Comparison of ENCODE assay signal across 8 cellular contexts in the genomic region with DNA sequence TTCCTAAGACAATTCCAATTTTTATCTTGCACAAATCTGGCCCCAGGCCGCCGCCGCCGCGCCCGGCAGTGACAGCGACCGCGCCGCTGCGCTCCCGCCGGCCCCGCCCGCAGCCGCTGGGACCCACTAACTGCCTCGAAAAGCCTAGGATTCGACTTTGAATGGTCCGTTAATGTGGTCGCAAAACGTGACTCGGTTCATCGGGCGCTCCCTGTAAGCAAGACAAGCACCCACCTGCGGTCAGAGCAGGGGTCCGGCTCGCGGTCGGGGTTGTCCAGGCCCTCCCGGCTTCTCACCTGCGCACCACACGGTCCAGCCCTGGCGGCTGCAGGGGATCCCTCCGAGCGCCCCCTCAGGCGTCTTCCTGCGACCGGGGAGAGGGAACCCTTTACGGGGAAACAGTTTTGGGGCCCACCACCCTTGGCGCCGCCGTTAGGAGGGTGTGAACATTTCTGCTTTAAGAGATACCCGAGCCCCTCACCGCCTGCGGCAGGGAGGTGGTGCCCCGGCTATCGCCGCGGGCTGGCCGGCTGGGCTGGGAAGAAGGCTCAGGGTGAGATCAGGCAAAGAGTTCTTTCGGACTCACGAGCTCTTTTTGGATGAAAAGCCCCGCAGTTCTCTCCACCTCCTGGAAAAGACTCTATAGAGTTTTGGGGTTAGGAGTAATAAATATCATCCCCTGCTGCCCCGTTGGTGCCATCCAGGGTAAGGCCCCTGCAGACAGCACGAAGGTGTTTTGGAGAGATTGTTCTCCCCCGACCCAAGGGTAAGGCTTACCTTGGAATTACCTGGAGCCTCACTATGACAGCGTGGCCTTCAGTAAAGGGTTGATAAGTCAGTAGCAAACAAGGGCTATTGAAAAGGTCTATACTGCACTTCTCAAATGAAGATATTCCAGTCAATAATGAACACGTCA. TPM values are rescaled to one million over a fixed set of nuclear protein-coding genes. Genes with fewer than 3 reads are reported as not detected.
DNase-seq lines count a peak whose midpoint lies in the region; ATAC-seq and TF ChIP-seq lines count a peak whose summit lies in the region.

No MANE protein-coding gene starts in this region.

- H3K9me2 ChIP-seq in HCT116 (ENCODE audit: insufficient read depth), result no peaks in the 10 kb centered on the region

- RAD21 ChIA-PET in HCT116 (lab: Charles Lee; ENCODE audit: low non-redundant PET in 1 of 2, low total read pairs in 2 of 2, uncharacterized antibody in 2 of 2, unreplicated experiment in 2 of 2), result no interaction called here

- CTCF ChIA-PET in HCT116 (lab: Charles Lee), result no interaction called here

- intact Hi-C loops in HCT116 (cut with micrococcal nuclease), result no loop called here

- H3K9me3 Mint-ChIP-seq in endodermal cell, result no peaks in the 10 kb centered on the region
- H3K9me3 Mint-ChIP-seq in nephron, result no peaks in the 10 kb centered on the region

- H3K9ac ChIP-seq in HCT116 (ENCODE audit: low read length) (peak overlapping the region; percentile 38), endodermal cell (ENCODE audit: extremely low read depth, low read length, poor library complexity, severe bottlenecking) (no peak overlapping the region)

- peaks cover 4% of the 10 kb centered on the region for H3K4me1 Mint-ChIP-seq in endodermal cell
- H3K4me1 Mint-ChIP-seq in nephron, result no peaks in the 10 kb centered on the region

- no TSS peak for BruUV-seq in HCT116 (replicated peaks; lab: Mats Ljungman, UMichigan)

- H4K20me1 ChIP-seq in HCT116 (ENCODE audit: insufficient read depth), result no peaks in the 10 kb centered on the region

- H3K27ac ChIP-seq in HCT116 (ENCODE audit: low read depth, low read length) (peak overlapping the region; percentile 49), endodermal cell (ENCODE audit: low read depth, low read length) (no peak overlapping the region)

- DNase-seq in HCT116 (ENCODE audit: low read depth, low spot score), result peak; percentile 50
- peak; percentile 98 for DNase-seq in endodermal cell
- no peak for DNase-seq in activated effector memory CD4-positive, alpha-beta T cell treated with Interleukin-2 at 50 U/mL for 16 hours
- no peak for DNase-seq in NCI-H510A (lab: John Stamatoyannopoulos, UW)

- ATAC-seq in HCT116 (peak; percentile 87), SK-N-SH treated with all-trans-retinoic acid at 6 μM for 48 hours (peak; percentile 63), HG02759 (IDR thresholded peaks at IDR 0.05; ENCODE audit: unreplicated experiment) (no peak), HG03460 (IDR thresholded peaks at IDR 0.05; ENCODE audit: unreplicated experiment) (no peak)

- H3K36me3 Mint-ChIP-seq in endodermal cell (ENCODE audit: low read depth), result no peaks in the 10 kb centered on the region
- no peaks in the 10 kb centered on the region for H3K36me3 Mint-ChIP-seq in nephron (ENCODE audit: low read depth)

- H3K4me2 ChIP-seq in HCT116 (ENCODE audit: low read length), result peak overlapping the region; percentile 67

- no peak for TF ChIP-seq POLR2A in HCT116 (IDR thresholded peaks at IDR 0.05; ENCODE audit: borderline replicate concordance, extremely low read depth, insufficient read depth, insufficient read length)

- H3K4me1 ChIP-seq in HCT116 (ENCODE audit: control insufficient read depth in 1 of 2, insufficient read depth in 2 of 2, low read length in 2 of 2) (peaks cover 4 to 18% of the 10 kb centered on the region in 2 experiments; a peak in 3 of 4 replicates), endodermal cell (ENCODE audit: control insufficient read depth, insufficient read depth, low read length) (no peaks in the 10 kb centered on the region)

- H3K27me3 Mint-ChIP-seq in endodermal cell (ENCODE audit: insufficient read depth) (peaks cover 43% of the 10 kb centered on the region), nephron (ENCODE audit: low read depth) (peaks cover 41% of the 10 kb centered on the region)

- peak overlapping the region; percentile 15 for H3K27ac Mint-ChIP-seq in endodermal cell
- H3K27ac Mint-ChIP-seq in nephron, result no peak overlapping the region

- no peak for TF ChIP-seq RAD21 in HCT116 (IDR thresholded peaks at IDR 0.05; ENCODE audit: low read depth)

- no peak overlapping the region for H2AFZ ChIP-seq in HCT116 (ENCODE audit: low read depth, low read length, poor library complexity, severe bottlenecking)

- no peaks in the 10 kb centered on the region for H3K79me2 ChIP-seq in HCT116 (ENCODE audit: insufficient read depth, low read length)

- peak overlapping the region; percentile 61 for H3K4me3 Mint-ChIP-seq in endodermal cell
- H3K4me3 Mint-ChIP-seq in nephron, result peak overlapping the region; percentile 74 to 76 (median 76)

- H3K4me3 ChIP-seq in HCT116 (replicated peaks in 1 of 2; ENCODE audit: low read depth in 1 of 2, low read length in 2 of 2) (peak overlapping the region; percentile 30 to 55), endodermal cell (ENCODE audit: low read length) (peak overlapping the region; percentile 85)

- no peaks in the 10 kb centered on the region for H3K9me3 ChIP-seq in HCT116 (ENCODE audit: control insufficient read depth in 1 of 2, insufficient read depth in 1 of 2, low read depth in 1 of 2, low read length in 2 of 2)
- no peaks in the 10 kb centered on the region for H3K9me3 ChIP-seq in endodermal cell (ENCODE audit: control insufficient read depth, low read length)

- POLR2A ChIA-PET in HCT116 (lab: Charles Lee), result no interaction called here

- no peak for TF ChIP-seq CTCF in HCT116 (IDR thresholded peaks at IDR 0.05 in 2 of 3, conservative IDR thresholded peaks at IDR 0.05 in 1 of 3; ENCODE audit: borderline replicate concordance in 1 of 3, insufficient read depth in 1 of 3, low read depth in 2 of 3, low read length in 2 of 3)
- TF ChIP-seq CTCF in endodermal cell (conservative IDR thresholded peaks at IDR 0.05), result peak; percentile 69
- no peak for TF ChIP-seq CTCF in nephron (IDR thresholded peaks at IDR 0.05; ENCODE audit: unreplicated experiment in 3 of 3)

- H3K36me3 ChIP-seq in HCT116 (ENCODE audit: control insufficient read depth in 1 of 2, insufficient read depth in 2 of 2, low read length in 2 of 2), result no peaks in the 10 kb centered on the region
- no peaks in the 10 kb centered on the region for H3K36me3 ChIP-seq in endodermal cell (ENCODE audit: control insufficient read depth, insufficient read depth, low read length)

- H3K27me3 ChIP-seq in HCT116 (ENCODE audit: insufficient read depth, low read length) (no peaks in the 10 kb centered on the region), endodermal cell (ENCODE audit: control insufficient read depth, insufficient read depth, low read length, poor library complexity, severe bottlenecking) (no peaks in the 10 kb centered on the region)

- 1 to 2% methylated on average over 38 to 58 of the region's 58 CpGs for WGBS in endodermal cell (ENCODE audit: insufficient coverage in 1 of 2, insufficient read length in 1 of 2), 2 experiments

TF ChIP-seq in HCT116, 20 proteins besides CTCF, POLR2A, EP300 and RAD21:
- peak; percentile 33 for TF ChIP-seq SP1 (IDR thresholded peaks at IDR 0.05; ENCODE audit: low read depth)
- 0 out of 2 replicates have a peak, but pooled peaks have one; percentile 12 for TF ChIP-seq ZFX (IDR thresholded peaks at IDR 0.05)
- TF ChIP-seq EZH2phosphoT487 (IDR thresholded peaks at IDR 0.05; ENCODE audit: borderline replicate concordance), result no peak
- TF ChIP-seq CBX3 (IDR thresholded peaks at IDR 0.05; ENCODE audit: low read depth), result no peak
- TF ChIP-seq, protein P1, sequence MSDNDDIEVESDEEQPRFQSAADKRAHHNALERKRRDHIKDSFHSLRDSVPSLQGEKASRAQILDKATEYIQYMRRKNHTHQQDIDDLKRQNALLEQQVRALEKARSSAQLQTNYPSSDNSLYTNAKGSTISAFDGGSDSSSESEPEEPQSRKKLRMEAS (IDR thresholded peaks at IDR 0.05), result peak; percentile 47; the same call in 1 of the 2 replicates
TF ChIP-seq in HCT116: peak in this region for 3.

TF ChIP-seq in SK-N-SH treated with all-trans-retinoic acid at 6 μM for 48 hours, 23 proteins besides CTCF, POLR2A, EP300 and RAD21 (continues in another document):
- TF ChIP-seq SNAI2 (CRISPR knock-in tag; IDR thresholded peaks at IDR 0.05), result no peak
- TF ChIP-seq, protein P2, sequence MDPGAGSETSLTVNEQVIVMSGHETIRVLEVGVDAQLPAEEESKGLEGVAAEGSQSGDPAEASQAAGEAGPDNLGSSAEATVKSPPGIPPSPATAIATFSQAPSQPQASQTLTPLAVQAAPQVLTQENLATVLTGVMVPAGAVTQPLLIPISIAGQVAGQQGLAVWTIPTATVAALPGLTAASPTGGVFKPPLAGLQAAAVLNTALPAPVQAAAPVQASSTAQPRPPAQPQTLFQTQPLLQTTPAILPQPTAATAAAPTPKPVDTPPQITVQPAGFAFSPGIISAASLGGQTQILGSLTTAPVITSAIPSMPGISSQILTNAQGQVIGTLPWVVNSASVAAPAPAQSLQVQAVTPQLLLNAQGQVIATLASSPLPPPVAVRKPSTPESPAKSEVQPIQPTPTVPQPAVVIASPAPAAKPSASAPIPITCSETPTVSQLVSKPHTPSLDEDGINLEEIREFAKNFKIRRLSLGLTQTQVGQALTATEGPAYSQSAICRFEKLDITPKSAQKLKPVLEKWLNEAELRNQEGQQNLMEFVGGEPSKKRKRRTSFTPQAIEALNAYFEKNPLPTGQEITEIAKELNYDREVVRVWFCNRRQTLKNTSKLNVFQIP (CRISPR knock-in tag; IDR thresholded peaks at IDR 0.05; ENCODE audit: borderline replicate concordance, low read depth), result no peak
- TF ChIP-seq OSR1 (CRISPR knock-in tag; IDR thresholded peaks at IDR 0.05), result no peak
- TF ChIP-seq PPARA (CRISPR knock-in tag; IDR thresholded peaks at IDR 0.05; ENCODE audit: borderline replicate concordance), result no peak
- no peak for TF ChIP-seq ARNTL (CRISPR knock-in tag; IDR thresholded peaks at IDR 0.05; ENCODE audit: borderline replicate concordance, low read depth)
- no peak for TF ChIP-seq ZNF565 (CRISPR knock-in tag; conservative IDR thresholded peaks at IDR 0.05; ENCODE audit: low read depth)
- TF ChIP-seq RARB (CRISPR knock-in tag; IDR thresholded peaks at IDR 0.05), result no peak
- TF ChIP-seq ZNF8 (CRISPR knock-in tag; IDR thresholded peaks at IDR 0.05), result no peak
- no peak for TF ChIP-seq ZC3H10 (CRISPR knock-in tag; IDR thresholded peaks at IDR 0.05)
- TF ChIP-seq ESRRG (CRISPR knock-in tag; IDR thresholded peaks at IDR 0.05), result no peak
- TF ChIP-seq ISL1 (CRISPR knock-in tag; IDR thresholded peaks at IDR 0.05), result no peak
- TF ChIP-seq TOX (CRISPR knock-in tag; IDR thresholded peaks at IDR 0.05; ENCODE audit: borderline replicate concordance), result no peak
- TF ChIP-seq TCF4 (CRISPR knock-in tag; IDR thresholded peaks at IDR 0.05; ENCODE audit: borderline replicate concordance), result no peak

RNA-seq across cellular contexts. Expression of a gene that starts 13.6 kb away (rescaled TPM):
- total RNA-seq in HCT116 (2021; ENCODE audit: unreplicated experiment), result 20.3 TPM
- 17.7 and 17.9 TPM in 2 replicates for polyA plus RNA-seq in HCT116 (2012)
- total RNA-seq in endodermal cell, result 10 to 100 TPM; 10.8 to 21.2 TPM
- 13.5 TPM for polyA plus RNA-seq in endodermal cell (2013, experiment 1 of 2)
- 13.4 TPM for polyA plus RNA-seq in endodermal cell (2013, experiment 2 of 2)

RNA-seq across cellular contexts. Expression of a gene that starts 47.2 kb away (rescaled TPM):
- total RNA-seq in HCT116 (2021; ENCODE audit: unreplicated experiment), result not detected
- polyA plus RNA-seq in HCT116 (2012), result 0.04 and 0.24 TPM in 2 replicates
- not detected for total RNA-seq in endodermal cell
- polyA plus RNA-seq in endodermal cell (2013, experiment 1 of 2), result not detected
- not detected for polyA plus RNA-seq in endodermal cell (2013, experiment 2 of 2)

Comparison
In these comparisons a context has a peak if more than half of its experiments do, and no peak if none do; other contexts are left out.
1. ATAC-seq: peak in HCT116 (single experiment) and SK-N-SH treated with all-trans-retinoic acid at 6 μM for 48 hours (single experiment); none in HG02759 (single experiment) and HG03460 (single experiment).
2. DNase-seq: peak in HCT116 (single experiment) and endodermal cell (single experiment); none in activated effector memory CD4-positive, alpha-beta T cell treated with Interleukin-2 at 50 U/mL for 16 hours (single experiment) and NCI-H510A (single experiment).